ENCODE assay signal across 23 cellular contexts in genomic region chr2:214034417-214034816, GRCh38.
"Had no signal": no experiment of that assay in that cellular context is flagged by ENCODE, and none has a peak within 500 bp of the region (broad histone marks: within the 10 kb centered on the region; RNA-seq: fewer than 3 reads in every experiment).

No MANE protein-coding gene starts in this region.

- H3K9ac ChIP-seq: neural progenitor cell had no signal

- H3K4me3 ChIP-seq: heart right ventricle, lung, neural progenitor cell, tibial artery had no signal

- H3K27ac ChIP-seq: heart right ventricle, neural progenitor cell, tibial artery had no signal

- H3K27me3 Mint-ChIP-seq: activated naive CD4-positive, alpha-beta T cell treated with anti-CD3 and anti-CD28 coated beads, Interleukin-2, amount 10 ng/mL, durations not matched to agents 7 days and 5 days; naive thymus-derived CD8-positive, alpha-beta T cell; progenitor cell of endocrine pancreas had no signal

- H2AFZ ChIP-seq: neural progenitor cell had no signal

- H3K4me3 Mint-ChIP-seq: activated naive CD4-positive, alpha-beta T cell treated with anti-CD3 and anti-CD28 coated beads, Interleukin-2, amount 10 ng/mL, durations not matched to agents 7 days and 5 days; immature natural killer cell; mesothelial cell of epicardium; naive thymus-derived CD8-positive, alpha-beta T cell; neural progenitor cell; T-helper 1 cell treated with Interleukin-12 subunit alpha and Interleukin-12 subunit beta and Interleukin-4 antibody, amounts not matched to agents 30 μg/mL and 1 μg/mL, for 36 hours had no signal

- H3K27ac Mint-ChIP-seq: activated naive CD4-positive, alpha-beta T cell treated with anti-CD3 and anti-CD28 coated beads, Interleukin-2, amount 10 ng/mL, durations not matched to agents 7 days and 5 days; immature natural killer cell; mesothelial cell of epicardium; naive thymus-derived CD8-positive, alpha-beta T cell; neural progenitor cell; progenitor cell of endocrine pancreas; T-helper 1 cell treated with Interleukin-12 subunit alpha and Interleukin-12 subunit beta and Interleukin-4 antibody, amounts not matched to agents 30 μg/mL and 1 μg/mL, for 36 hours had no signal

- H3K4me1 Mint-ChIP-seq: activated naive CD4-positive, alpha-beta T cell treated with anti-CD3 and anti-CD28 coated beads, Interleukin-2, amount 10 ng/mL, durations not matched to agents 7 days and 5 days; immature natural killer cell; mesothelial cell of epicardium; naive thymus-derived CD8-positive, alpha-beta T cell had no signal

- ATAC-seq: heart right ventricle; left lobe of liver; naive thymus-derived CD8-positive, alpha-beta T cell had no signal

- H3K4me1 ChIP-seq: heart right ventricle, neural progenitor cell, tibial artery had no signal

- H3K4me2 ChIP-seq: neural progenitor cell had no signal

- H3K36me3 ChIP-seq: heart right ventricle, neural progenitor cell, tibial artery had no signal

- H3K9me3 Mint-ChIP-seq: neural progenitor cell; T-helper 1 cell treated with Interleukin-12 subunit alpha and Interleukin-12 subunit beta and Interleukin-4 antibody, amounts not matched to agents 30 μg/mL and 1 μg/mL, for 36 hours had no signal

- H3K27me3 ChIP-seq: heart right ventricle, neural progenitor cell, tibial artery had no signal

- DNase-seq: activated CD4-positive, alpha-beta T cell treated with anti-CD3 and anti-CD28 coated beads for 4 hours; activated CD4-positive, alpha-beta T cell treated with anti-CD3 and anti-CD28 coated beads, Interleukin-2, amount 50 U/mL, for 48 hours; activated CD4-positive, CD25-positive, alpha-beta regulatory T cell; activated effector memory CD4-positive, alpha-beta T cell treated with Interleukin-2 at 50 U/mL for 16 hours; activated naive CD4-positive, alpha-beta T cell treated with anti-CD3 and anti-CD28 coated beads, Interleukin-2, amount 10 ng/mL, durations not matched to agents 7 days and 5 days; activated T-cell treated with anti-CD3 and anti-CD28 coated beads, Interleukin-2, amount 50 U/mL, for 48 hours; amygdala; cerebellar nuclear complex; cortex of kidney; foreskin fibroblast; heart right ventricle; immature natural killer cell; naive thymus-derived CD8-positive, alpha-beta T cell; retina; stimulated activated CD4-positive, alpha-beta T cell treated with anti-CD3 and anti-CD28 coated beads, Interleukin-4, amount 100 ng/mL, for 1 hour; stimulated activated naive CD4-positive, alpha-beta T cell treated with Interleukin-2 at 50 U/mL for 16 hours; tibial artery had no signal

- H3K36me3 Mint-ChIP-seq: activated naive CD4-positive, alpha-beta T cell treated with anti-CD3 and anti-CD28 coated beads, Interleukin-2, amount 10 ng/mL, durations not matched to agents 7 days and 5 days; immature natural killer cell; mesothelial cell of epicardium; naive thymus-derived CD8-positive, alpha-beta T cell; neural progenitor cell had no signal
